In the genomic region with DNA sequence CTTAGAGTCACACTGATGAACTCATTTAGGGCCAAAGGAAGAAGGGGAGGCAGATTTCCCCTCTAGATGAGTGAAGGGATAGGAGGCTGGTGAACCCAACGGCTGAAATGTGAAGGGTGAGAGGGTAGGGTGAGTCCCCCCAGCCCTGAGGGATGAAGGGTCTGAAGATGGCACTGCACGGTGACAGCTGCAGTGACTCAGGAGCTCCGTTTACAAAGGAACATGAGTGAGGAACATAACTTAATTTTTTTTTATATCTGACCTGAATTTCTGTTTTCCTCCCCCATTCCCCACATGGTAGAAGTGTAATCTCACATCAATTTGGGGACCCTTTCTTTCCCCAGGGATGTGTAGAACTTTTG, we compare ENCODE assay signal across 16 cellular contexts. TPM values are rescaled to one million over a fixed set of nuclear protein-coding genes. Genes with fewer than 3 reads are reported as not detected.
DNase-seq lines count a peak whose midpoint lies in the region; ATAC-seq and TF ChIP-seq lines count a peak whose summit lies in the region.
"Had no signal": no experiment of that assay in that cellular context is flagged by ENCODE, and none has a peak within 500 bp of the region (broad histone marks: within the 10 kb centered on the region; RNA-seq: fewer than 3 reads in every experiment).

No MANE protein-coding gene starts in this region.

- H3K4me1 ChIP-seq in heart right ventricle (peaks cover 10 to 49% (median 30%) of the 10 kb centered on the region in 9 donors), parathyroid adenoma (no peaks in the 10 kb centered on the region), urinary bladder (ENCODE audit: insufficient read depth) (no peaks in the 10 kb centered on the region)

- H3K36me3 ChIP-seq in heart right ventricle (peaks cover 0 to 42% (median 16%) of the 10 kb centered on the region in 9 donors), parathyroid adenoma (ENCODE audit: control insufficient read depth, insufficient read depth, low read length) (no peaks in the 10 kb centered on the region), urinary bladder (ENCODE audit: insufficient read depth) (no peaks in the 10 kb centered on the region)

- 78 to 84% methylated on average over 3 of the region's 3 CpGs for WGBS in heart right ventricle, 2 donors
- WGBS in urinary bladder, result 66% methylated on average over 3 of the region's 3 CpGs

- no peak overlapping the region for H3K4me2 ChIP-seq in parathyroid adenoma (ENCODE audit: low read length)

- no peak overlapping the region for H3K9ac ChIP-seq in parathyroid adenoma

- H3K27ac ChIP-seq in heart right ventricle, result peak overlapping the region in 9 of 10 donors; percentile 64 to 80 (median 75)
- H3K27ac ChIP-seq in parathyroid adenoma, result peak overlapping the region; percentile 42
- H3K27ac ChIP-seq in urinary bladder (ENCODE audit: low read depth), result peak overlapping the region; percentile 87

- H3K9me3 ChIP-seq in heart right ventricle (no peaks in the 10 kb centered on the region), parathyroid adenoma (ENCODE audit: control insufficient read depth, low read length) (no peaks in the 10 kb centered on the region)

- TF ChIP-seq CTCF in heart right ventricle (IDR thresholded peaks at IDR 0.05) (no peak), fibroblast of the aortic adventitia (IDR thresholded peaks at IDR 0.05; ENCODE audit: insufficient read depth, low read length) (no peak), parathyroid adenoma (IDR thresholded peaks at IDR 0.05) (no peak)

- intact Hi-C loops in heart right ventricle (cut with DNase I) (no loop called here), cardiac septum (cut with DNase I) (no loop called here)

- H3K4me3 ChIP-seq in heart right ventricle, result no peak overlapping the region
- H3K4me3 ChIP-seq in fibroblast of the aortic adventitia (ENCODE audit: low read depth, low read length), result peak overlapping the region; percentile 22
- H3K4me3 ChIP-seq in parathyroid adenoma (ENCODE audit: low read depth, low read length), result no peak overlapping the region
- H3K4me3 ChIP-seq in urinary bladder (ENCODE audit: low read depth, low read length), result no peak overlapping the region

- H3K79me2 ChIP-seq in parathyroid adenoma, result no peaks in the 10 kb centered on the region

- no peak overlapping the region for H2AFZ ChIP-seq in parathyroid adenoma

- DNase-seq in heart right ventricle (no peak), cardiac septum (ENCODE audit: low spot score) (no peak), fibroblast of the aortic adventitia (ENCODE audit: low read depth) (no peak), putamen (ENCODE audit: low spot score) (no peak)
- DNase-seq: activated B cell treated with CpG ODN at 0.5 μM for 24 hours; activated T-cell treated with anti-CD3 and anti-CD28 coated beads, Interleukin-2, amount 50 U/mL, for 4 hours; erythroblast; immature natural killer cell; NCI-H1092; NCI-H526 treated with DMSO at 0.1 percent for 48 hours; stimulated activated CD4-positive, alpha-beta T cell treated with anti-CD3 and anti-CD28 coated beads, Interleukin-4, amount 100 ng/mL, for 4 hours; stimulated activated naive CD8-positive, alpha-beta T cell treated with anti-CD3 and anti-CD28 coated beads, Interleukin-15, amount 100 ng/mL, for 72 hours had no signal

- no peak for ATAC-seq in heart right ventricle
- ATAC-seq in HG02623 (IDR thresholded peaks at IDR 0.05; ENCODE audit: unreplicated experiment), result no peak
- ATAC-seq in GM21515 (IDR thresholded peaks at IDR 0.05; ENCODE audit: unreplicated experiment), result no peak
- ATAC-seq: activated T-cell treated with anti-CD3 and anti-CD28 coated beads, Interleukin-2, amount 50 U/mL, for 4 hours; stimulated activated naive CD8-positive, alpha-beta T cell treated with anti-CD3 and anti-CD28 coated beads, Interleukin-15, amount 100 ng/mL, for 72 hours had no signal

- H3K27me3 ChIP-seq in heart right ventricle, result no peaks in the 10 kb centered on the region
- H3K27me3 ChIP-seq in parathyroid adenoma (ENCODE audit: control insufficient read depth, insufficient read depth, low read length), result no peaks in the 10 kb centered on the region

RNA-seq across cellular contexts. Expression of a gene that starts 14.0 kb away (rescaled TPM):
- total RNA-seq in heart right ventricle, result 10 to 100 TPM in 4 of 10 donors, 1 to 10 TPM in 6; 7.6 to 14.8 (median 9.8) TPM
- polyA plus RNA-seq in heart right ventricle, result 1 to 10 TPM; 7.4 to 8.1 TPM
- total RNA-seq in cardiac septum, result 10.3 TPM
- 27.8 and 35.2 TPM in 2 replicates for total RNA-seq in fibroblast of the aortic adventitia (ENCODE audit: low replicate concordance)
- total RNA-seq in urinary bladder, result 11.1 TPM
- 25.8 TPM for polyA plus RNA-seq in urinary bladder

RNA-seq across cellular contexts. Expression of a gene that starts 21.7 kb away (rescaled TPM):
- 10 to 100 TPM; 33.8 to 57.6 (median 40.2) TPM for total RNA-seq in heart right ventricle
- 10 to 100 TPM; 33.7 to 77.2 TPM for polyA plus RNA-seq in heart right ventricle
- total RNA-seq in cardiac septum, result 30.0 TPM
- total RNA-seq in fibroblast of the aortic adventitia (ENCODE audit: low replicate concordance), result 81.7 and 82.1 TPM in 2 replicates
- total RNA-seq in urinary bladder, result 30.1 TPM
- polyA plus RNA-seq in urinary bladder, result 62.5 TPM

RNA-seq across cellular contexts. Expression of a gene that starts 36.2 kb away (rescaled TPM):
- 10 to 100 TPM; 12.9 to 18.2 (median 16.1) TPM for total RNA-seq in heart right ventricle
- polyA plus RNA-seq in heart right ventricle, result 10 to 100 TPM; 14.6 to 17.4 TPM
- 13.6 TPM for total RNA-seq in cardiac septum
- 41.5 and 43.3 TPM in 2 replicates for total RNA-seq in fibroblast of the aortic adventitia (ENCODE audit: low replicate concordance)
- 25.1 TPM for total RNA-seq in urinary bladder
- polyA plus RNA-seq in urinary bladder, result 23.6 TPM

RNA-seq across cellular contexts. Expression of a gene that starts 50.9 kb away (rescaled TPM):
- 10 to 100 TPM in 8 of 10 donors, 1 to 10 TPM in 2; 7.4 to 19.8 (median 13.0) TPM for total RNA-seq in heart right ventricle
- 10 to 100 TPM; 12.1 TPM for polyA plus RNA-seq in heart right ventricle
- total RNA-seq in cardiac septum, result 21.3 TPM
- 12.0 and 27.8 TPM in 2 replicates for total RNA-seq in fibroblast of the aortic adventitia (ENCODE audit: low replicate concordance)
- 30.6 TPM for total RNA-seq in urinary bladder
- 63.8 TPM for polyA plus RNA-seq in urinary bladder
- total RNA-seq: activated B cell treated with CpG ODN at 0.5 μM for 24 hours had no signal
